ENCODE assay signal across 11 cellular contexts in the genomic region with DNA sequence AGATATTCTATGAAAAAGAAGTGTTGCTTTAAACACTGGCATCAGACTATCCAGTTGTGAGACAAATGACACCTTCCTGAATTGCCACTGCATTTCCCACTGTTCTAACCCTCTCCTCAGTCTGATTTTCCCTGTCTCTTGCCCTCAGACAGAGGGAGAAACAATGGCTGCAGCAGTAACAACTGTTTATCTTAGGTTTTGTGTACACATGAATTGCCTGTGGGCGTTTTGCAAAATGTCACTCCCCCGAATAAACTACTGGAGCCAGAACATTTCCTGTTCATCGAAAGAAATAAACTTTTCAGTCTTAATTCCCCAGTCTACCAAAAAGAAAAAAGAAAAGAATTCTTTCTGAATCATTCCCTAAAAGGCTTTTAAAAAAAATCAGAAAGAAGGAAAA.
A peak's percentile ranks its signal among the peaks of the same experiment; 100 is the strongest.
DNase-seq lines count a peak whose midpoint lies in the region; ATAC-seq, FAIRE-seq and TF ChIP-seq lines count a peak whose summit lies in the region.
"Had no signal": no experiment of that assay in that cellular context is flagged by ENCODE, and none has a peak within 500 bp of the region (broad histone marks: within the 10 kb centered on the region; RNA-seq: fewer than 3 reads in every experiment).

No MANE protein-coding gene starts in this region.

- H3K9ac ChIP-seq in HepG2 (ENCODE audit: insufficient read depth, low read depth, low read length), result no peak overlapping the region

- no peak overlapping the region for H3K27ac Mint-ChIP-seq in activated CD4-positive, alpha-beta T cell treated with anti-CD3 and anti-CD28 coated beads, Interleukin-2, amount 10 ng/mL, durations not matched to agents 7 days and 5 days
- H3K27ac Mint-ChIP-seq: activated CD4-positive, alpha-beta T cell treated with anti-CD3 and anti-CD28 coated beads for 36 hours; activated naive CD4-positive, alpha-beta T cell treated with anti-CD3 and anti-CD28 coated beads, Interleukin-2, amount 50 U/mL, for 24 hours had no signal

- FAIRE-seq in HepG2 (lab: Jason Lieb, UNC), result no peak

- CTCF ChIA-PET in HepG2 (lab: Yijun Ruan, JAX; ENCODE audit: low intra/inter-chr PET ratio, low total read pairs), result no interaction called here
- CTCF ChIA-PET in activated CD4-positive, alpha-beta T cell treated with anti-CD3 and anti-CD28 coated beads, Interleukin-2, amount 10 ng/mL, durations not matched to agents 7 days and 5 days (lab: Charles Lee), result no interaction called here

- no peaks in the 10 kb centered on the region for H3K9me3 Mint-ChIP-seq in activated CD4-positive, alpha-beta T cell treated with anti-CD3 and anti-CD28 coated beads, Interleukin-2, amount 10 ng/mL, durations not matched to agents 7 days and 5 days

- TF ChIP-seq POLR2A in heart left ventricle (IDR thresholded peaks at IDR 0.05), result no peak
- TF ChIP-seq POLR2A in HepG2 (IDR thresholded peaks at IDR 0.05; ENCODE audit: insufficient read depth in 1 of 2, low read depth in 2 of 2, low read length in 2 of 2), result no peak

- no peak for TF ChIP-seq RAD21 in HepG2 (CRISPR knock-in tag; IDR thresholded peaks at IDR 0.05)

- no peak overlapping the region for H2AFZ ChIP-seq in HepG2 (ENCODE audit: low read length)

- TF ChIP-seq CTCF in heart left ventricle (IDR thresholded peaks at IDR 0.05) (no peak), WI38 (IDR thresholded peaks at IDR 0.05; ENCODE audit: low read depth, low read length) (no peak), HepG2 (CRISPR knock-in tag; IDR thresholded peaks at IDR 0.05) (no peak), upper lobe of right lung (IDR thresholded peaks at IDR 0.05) (no peak)

- BruUV-seq in HepG2 (replicated peaks; lab: Mats Ljungman, UMichigan), result no TSS peak

- H3K27me3 ChIP-seq in heart left ventricle (no peaks in the 10 kb centered on the region), HepG2 (ENCODE audit: control insufficient read depth in 1 of 2, insufficient read depth in 2 of 2, low read length in 2 of 2) (no peaks in the 10 kb centered on the region), upper lobe of right lung (no peaks in the 10 kb centered on the region)

- H3K4me1 ChIP-seq in heart left ventricle (peaks cover 0 to 39% (median 14%) of the 10 kb centered on the region in 12 donors), HepG2 (ENCODE audit: insufficient read depth, low read length) (peaks cover 23% of the 10 kb centered on the region), upper lobe of right lung (peaks cover 8% of the 10 kb centered on the region)

- H3K9me3 ChIP-seq in heart left ventricle (no peaks in the 10 kb centered on the region), HepG2 (ENCODE audit: low read length) (no peaks in the 10 kb centered on the region), upper lobe of right lung (no peaks in the 10 kb centered on the region)

- no peaks in the 10 kb centered on the region for H3K4me1 Mint-ChIP-seq in activated CD4-positive, alpha-beta T cell treated with anti-CD3 and anti-CD28 coated beads, Interleukin-2, amount 10 ng/mL, durations not matched to agents 7 days and 5 days
- H3K4me1 Mint-ChIP-seq: activated CD4-positive, alpha-beta T cell treated with anti-CD3 and anti-CD28 coated beads for 36 hours; activated naive CD4-positive, alpha-beta T cell treated with anti-CD3 and anti-CD28 coated beads, Interleukin-2, amount 50 U/mL, for 24 hours had no signal

- H3K4me2 ChIP-seq in HepG2 (ENCODE audit: low read depth, low read length), result 0 out of 2 replicates have a peak overlapping the region, but pooled peaks have one; percentile 4

- WGBS in heart left ventricle, 4 donors, result 10 to 46% (median 23%) methylated on average over 3 of the region's 3 CpGs
- 9% methylated on average over 3 of the region's 3 CpGs for WGBS in HepG2 (ENCODE audit: low lambda C conversion rate)

- no peaks in the 10 kb centered on the region for H3K36me3 Mint-ChIP-seq in activated CD4-positive, alpha-beta T cell treated with anti-CD3 and anti-CD28 coated beads, Interleukin-2, amount 10 ng/mL, durations not matched to agents 7 days and 5 days (ENCODE audit: low read depth)
- H3K36me3 Mint-ChIP-seq: activated naive CD4-positive, alpha-beta T cell treated with anti-CD3 and anti-CD28 coated beads, Interleukin-2, amount 50 U/mL, for 24 hours had no signal

- H3K27me3 Mint-ChIP-seq in activated CD4-positive, alpha-beta T cell treated with anti-CD3 and anti-CD28 coated beads, Interleukin-2, amount 10 ng/mL, durations not matched to agents 7 days and 5 days, result no peaks in the 10 kb centered on the region
- H3K27me3 Mint-ChIP-seq: activated naive CD4-positive, alpha-beta T cell treated with anti-CD3 and anti-CD28 coated beads, Interleukin-2, amount 50 U/mL, for 24 hours had no signal

- H3K36me3 ChIP-seq in heart left ventricle, result no peaks in the 10 kb centered on the region
- H3K36me3 ChIP-seq in HepG2 (replicated peaks in 1 of 2; ENCODE audit: control insufficient read depth in 1 of 2, insufficient read depth in 2 of 2, low read length in 2 of 2), result no peaks in the 10 kb centered on the region
- H3K36me3 ChIP-seq in upper lobe of right lung, result no peaks in the 10 kb centered on the region

- POLR2A ChIA-PET in HepG2 (lab: Yijun Ruan, JAX), result no interaction called here
- POLR2A ChIA-PET in activated CD4-positive, alpha-beta T cell treated with anti-CD3 and anti-CD28 coated beads, Interleukin-2, amount 10 ng/mL, durations not matched to agents 7 days and 5 days (lab: Charles Lee), result no interaction called here

- H3K79me2 ChIP-seq in HepG2 (ENCODE audit: insufficient read depth, low read length), result peaks cover 69% of the 10 kb centered on the region

- ATAC-seq in heart left ventricle (peak in 3 of 4 donors; percentile 22 to 47 (median 40)), Right ventricle myocardium superior (ENCODE audit: poor library complexity) (no peak), HepG2 (peak; percentile 76), upper lobe of right lung (peak; percentile 55)
- ATAC-seq: activated CD4-positive, alpha-beta T cell treated with anti-CD3 and anti-CD28 coated beads for 36 hours had no signal

- H4K20me1 ChIP-seq in HepG2 (ENCODE audit: insufficient read depth, low read length), result peaks cover 22% of the 10 kb centered on the region

- TF ChIP-seq EP300 in HepG2 (IDR thresholded peaks at IDR 0.05; ENCODE audit: low read depth in 2 of 2, low read length in 2 of 2), result no peak
- no peak for TF ChIP-seq EP300 in HepG2 (CRISPR knock-in tag; IDR thresholded peaks at IDR 0.05; ENCODE audit: borderline replicate concordance)

- no peak overlapping the region for H3K27ac ChIP-seq in heart left ventricle
- H3K27ac ChIP-seq in HepG2 (ENCODE audit: extremely low read length, insufficient read depth, low read length), result no peak overlapping the region
- no peak overlapping the region for H3K27ac ChIP-seq in upper lobe of right lung

- no peak for DNase-seq in heart left ventricle
- DNase-seq in Right ventricle myocardium superior, result no peak
- peak; percentile 24 for DNase-seq in HepG2 (ENCODE audit: low spot score)
- DNase-seq in upper lobe of right lung, result no peak
- DNase-seq in activated CD4-positive, alpha-beta T cell treated with anti-CD3 and anti-CD28 coated beads, Interleukin-2, amount 10 ng/mL, durations not matched to agents 7 days and 5 days, result no peak
- DNase-seq in SKM-1 treated with dmso at 0.1 percent for 144 hours (lab: John Stamatoyannopoulos, UW; ENCODE audit: unreplicated experiment), result no peak
- no peak for DNase-seq in NCI-H2196 (lab: John Stamatoyannopoulos, UW; ENCODE audit: unreplicated experiment)
- DNase-seq: activated CD4-positive, alpha-beta T cell treated with anti-CD3 and anti-CD28 coated beads for 36 hours; left cardiac atrium had no signal

- in situ Hi-C loops in HepG2 (cut with HindIII; ENCODE audit: extremely low pct_ligation_motif_present, low pct_unique_long_range_greater_than_20kb), result no loop called here

- intact Hi-C loops in heart left ventricle (cut with DNase I), result loop anchor here in 2 of 10 donors (10.0 kb wide), 2 partner anchors 49 to 151 kb away; partner anchors contain the start of gene MAGI1 (in 1 of the 2)
- intact Hi-C loops in Right ventricle myocardium superior (cut with DNase I), result loop anchor here (2.0 kb wide), 1 partner anchor 37 kb away; no protein-coding TSS in a partner anchor
- intact Hi-C loops in HepG2 (cut with micrococcal nuclease; ENCODE audit: unreplicated experiment), result no loop called here
- intact Hi-C loops in upper lobe of right lung (cut with DNase I), result no loop called here

- no peak overlapping the region for H3K4me3 ChIP-seq in heart left ventricle
- peak overlapping the region; percentile 23 for H3K4me3 ChIP-seq in WI38 (ENCODE audit: low read depth, low read length)
- H3K4me3 ChIP-seq in HepG2 (replicated peaks in 1 of 3; ENCODE audit: insufficient read depth in 1 of 3, low read depth in 2 of 3, low read length in 3 of 3), result no peak overlapping the region
- H3K4me3 ChIP-seq in upper lobe of right lung, result no peak overlapping the region

- H3K4me3 Mint-ChIP-seq in activated CD4-positive, alpha-beta T cell treated with anti-CD3 and anti-CD28 coated beads, Interleukin-2, amount 10 ng/mL, durations not matched to agents 7 days and 5 days, result no peak overlapping the region
- H3K4me3 Mint-ChIP-seq: activated CD4-positive, alpha-beta T cell treated with anti-CD3 and anti-CD28 coated beads for 36 hours; activated naive CD4-positive, alpha-beta T cell treated with anti-CD3 and anti-CD28 coated beads, Interleukin-2, amount 50 U/mL, for 24 hours had no signal

TF ChIP-seq in HepG2, 621 proteins besides CTCF, POLR2A, EP300 and RAD21 (continues in another document):
- TF ChIP-seq HNRNPUL1 (IDR thresholded peaks at IDR 0.05; ENCODE audit: low read depth, low read length) (no peak), SOX5 (CRISPR knock-in tag; IDR thresholded peaks at IDR 0.05; ENCODE audit: borderline replicate concordance) (peak; percentile 77), MEF2D (CRISPR knock-in tag; IDR thresholded peaks at IDR 0.05) (no peak), MED13 (CRISPR knock-in tag; IDR thresholded peaks at IDR 0.05) (no peak), FOXA1 (IDR thresholded peaks at IDR 0.05) (no peak), FOXA1 (CRISPR knock-in tag; IDR thresholded peaks at IDR 0.05) (peak; percentile 64; the same call in 1 of the 2 replicates)
- TF ChIP-seq, protein P1, sequence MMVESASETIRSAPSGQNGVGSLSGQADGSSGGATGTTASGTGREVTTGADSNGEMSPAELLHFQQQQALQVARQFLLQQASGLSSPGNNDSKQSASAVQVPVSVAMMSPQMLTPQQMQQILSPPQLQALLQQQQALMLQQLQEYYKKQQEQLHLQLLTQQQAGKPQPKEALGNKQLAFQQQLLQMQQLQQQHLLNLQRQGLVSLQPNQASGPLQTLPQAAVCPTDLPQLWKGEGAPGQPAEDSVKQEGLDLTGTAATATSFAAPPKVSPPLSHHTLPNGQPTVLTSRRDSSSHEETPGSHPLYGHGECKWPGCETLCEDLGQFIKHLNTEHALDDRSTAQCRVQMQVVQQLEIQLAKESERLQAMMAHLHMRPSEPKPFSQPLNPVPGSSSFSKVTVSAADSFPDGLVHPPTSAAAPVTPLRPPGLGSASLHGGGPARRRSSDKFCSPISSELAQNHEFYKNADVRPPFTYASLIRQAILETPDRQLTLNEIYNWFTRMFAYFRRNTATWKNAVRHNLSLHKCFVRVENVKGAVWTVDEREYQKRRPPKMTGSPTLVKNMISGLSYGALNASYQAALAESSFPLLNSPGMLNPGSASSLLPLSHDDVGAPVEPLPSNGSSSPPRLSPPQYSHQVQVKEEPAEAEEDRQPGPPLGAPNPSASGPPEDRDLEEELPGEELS (CRISPR knock-in tag; IDR thresholded peaks at IDR 0.05), result 0 out of 2 replicates have a peak, but pooled peaks have one; percentile 55
